ENCODE assay signal across 17 cellular contexts in the genomic region with DNA sequence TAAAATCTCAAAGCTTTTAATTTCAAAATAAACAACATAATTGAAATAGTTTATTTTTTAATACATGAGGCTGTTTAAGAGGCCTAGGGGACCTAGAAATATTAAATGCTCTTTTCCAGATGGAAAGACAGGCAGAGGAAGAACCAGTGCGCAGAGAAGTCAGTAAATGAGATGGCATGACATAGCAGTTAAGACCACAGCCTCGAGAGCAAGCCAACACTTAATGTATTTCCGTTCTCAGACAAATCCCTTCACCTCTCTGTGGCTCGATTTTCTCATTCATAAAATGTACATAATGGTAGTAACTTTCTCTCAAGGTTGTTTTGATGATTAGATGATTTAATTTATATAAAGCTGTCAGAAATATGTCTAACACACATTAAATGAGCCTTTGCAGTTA.
DNase-seq lines count a peak whose midpoint lies in the region; ATAC-seq, FAIRE-seq and TF ChIP-seq lines count a peak whose summit lies in the region.
"Had no signal": no experiment of that assay in that cellular context is flagged by ENCODE, and none has a peak within 500 bp of the region (broad histone marks: within the 10 kb centered on the region; RNA-seq: fewer than 3 reads in every experiment).

No MANE protein-coding gene starts in this region.

- H3K4me1 ChIP-seq in A549: peaks cover 13% of the 10 kb centered on the region; the same call in 2 of the 3 replicates

- DNase-seq in A549 (ENCODE audit: low read depth in 1 of 2, low spot score in 1 of 2) (no peak), OCI-M1 (lab: John Stamatoyannopoulos, UW) (peak; percentile 13), foreskin fibroblast (peak; percentile 0 to 4), GM03348 (ENCODE audit: low spot score) (no peak), middle frontal gyrus (ENCODE audit: extremely low spot score, low spot score) (no peak)
- DNase-seq: 8988T, C1 segment of cervical spinal cord, EL, NCI-H146, NCI-H2081 treated with DMSO at 0.1 percent for 48 hours, NCI-H526 treated with DMSO at 0.1 percent for 48 hours, SIG-M5 had no signal

- ATAC-seq in A549 (no peak), GM19395 (IDR thresholded peaks at IDR 0.05; ENCODE audit: unreplicated experiment) (peak; percentile 54), GM21619 (IDR thresholded peaks at IDR 0.05; ENCODE audit: unreplicated experiment) (no peak), HG02885 (IDR thresholded peaks at IDR 0.05; ENCODE audit: poor library complexity, unreplicated experiment) (no peak)

- TF ChIP-seq RAD21 in A549 (conservative IDR thresholded peaks at IDR 0.05 in 1 of 2, IDR thresholded peaks at IDR 0.05 in 1 of 2): no peak

- no peak overlapping the region for H3K27ac ChIP-seq in A549

- H3K4me3 ChIP-seq in A549 (no peak overlapping the region), foreskin fibroblast (ENCODE audit: low read depth in 1 of 2, low read length in 2 of 2) (no peak overlapping the region)

- FAIRE-seq in A549 (lab: Jason Lieb, UNC): no peak
- FAIRE-seq: H54, HTR-8/SVneo had no signal

- POLR2A ChIA-PET in A549 (lab: Yijun Ruan, JAX): no interaction called here

- 59% methylated on average over 4 of the region's 4 CpGs for WGBS in A549 (ENCODE audit: missing lambda C conversion rate)

- no peak for TF ChIP-seq EP300 in A549 (IDR thresholded peaks at IDR 0.05)

- TF ChIP-seq CTCF in A549 (IDR thresholded peaks at IDR 0.05) (no peak), foreskin fibroblast (IDR thresholded peaks at IDR 0.05; ENCODE audit: low read depth, low read length) (no peak)

- peak overlapping the region; percentile 42; the same call in 2 of the 3 replicates for H3K4me2 ChIP-seq in A549

- TF ChIP-seq POLR2A in A549 (IDR thresholded peaks at IDR 0.05; ENCODE audit: low read length): no peak

- CTCF ChIA-PET in A549 (lab: Yijun Ruan, JAX): interaction anchor here (0.8 kb wide), 1 partner anchor 52 kb away, joined by 3 read pairs; no protein-coding TSS in a partner anchor

- H3K9me3 ChIP-seq in A549: no peaks in the 10 kb centered on the region

TF ChIP-seq in A549, 52 proteins besides CTCF, POLR2A, EP300 and RAD21:
- no peak for TF ChIP-seq ZNF302 (CRISPR knock-in tag; IDR thresholded peaks at IDR 0.05)
- TF ChIP-seq, protein P1, sequence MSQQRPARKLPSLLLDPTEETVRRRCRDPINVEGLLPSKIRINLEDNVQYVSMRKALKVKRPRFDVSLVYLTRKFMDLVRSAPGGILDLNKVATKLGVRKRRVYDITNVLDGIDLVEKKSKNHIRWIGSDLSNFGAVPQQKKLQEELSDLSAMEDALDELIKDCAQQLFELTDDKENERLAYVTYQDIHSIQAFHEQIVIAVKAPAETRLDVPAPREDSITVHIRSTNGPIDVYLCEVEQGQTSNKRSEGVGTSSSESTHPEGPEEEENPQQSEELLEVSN (IDR thresholded peaks at IDR 0.05; ENCODE audit: borderline replicate concordance, low read depth): no peak
- no peak for TF ChIP-seq NFE2L2 (conservative IDR thresholded peaks at IDR 0.05; ENCODE audit: low read length)
- no peak for TF ChIP-seq EHF (CRISPR knock-in tag; IDR thresholded peaks at IDR 0.05)
- no peak for TF ChIP-seq HOXB5 (CRISPR knock-in tag; IDR thresholded peaks at IDR 0.05)
- no peak for TF ChIP-seq ZFP36 (IDR thresholded peaks at IDR 0.05; ENCODE audit: borderline replicate concordance, partially characterized antibody)
- no peak for TF ChIP-seq MAFK (IDR thresholded peaks at IDR 0.05; ENCODE audit: partially characterized antibody)
- TF ChIP-seq TFCP2L1 (CRISPR knock-in tag; IDR thresholded peaks at IDR 0.05): no peak
- TF ChIP-seq NPAS2 (CRISPR knock-in tag; IDR thresholded peaks at IDR 0.05; ENCODE audit: borderline replicate concordance): no peak
- TF ChIP-seq, protein P2, sequence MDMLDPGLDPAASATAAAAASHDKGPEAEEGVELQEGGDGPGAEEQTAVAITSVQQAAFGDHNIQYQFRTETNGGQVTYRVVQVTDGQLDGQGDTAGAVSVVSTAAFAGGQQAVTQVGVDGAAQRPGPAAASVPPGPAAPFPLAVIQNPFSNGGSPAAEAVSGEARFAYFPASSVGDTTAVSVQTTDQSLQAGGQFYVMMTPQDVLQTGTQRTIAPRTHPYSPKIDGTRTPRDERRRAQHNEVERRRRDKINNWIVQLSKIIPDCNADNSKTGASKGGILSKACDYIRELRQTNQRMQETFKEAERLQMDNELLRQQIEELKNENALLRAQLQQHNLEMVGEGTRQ (IDR thresholded peaks at IDR 0.05): no peak
- TF ChIP-seq, protein P3, sequence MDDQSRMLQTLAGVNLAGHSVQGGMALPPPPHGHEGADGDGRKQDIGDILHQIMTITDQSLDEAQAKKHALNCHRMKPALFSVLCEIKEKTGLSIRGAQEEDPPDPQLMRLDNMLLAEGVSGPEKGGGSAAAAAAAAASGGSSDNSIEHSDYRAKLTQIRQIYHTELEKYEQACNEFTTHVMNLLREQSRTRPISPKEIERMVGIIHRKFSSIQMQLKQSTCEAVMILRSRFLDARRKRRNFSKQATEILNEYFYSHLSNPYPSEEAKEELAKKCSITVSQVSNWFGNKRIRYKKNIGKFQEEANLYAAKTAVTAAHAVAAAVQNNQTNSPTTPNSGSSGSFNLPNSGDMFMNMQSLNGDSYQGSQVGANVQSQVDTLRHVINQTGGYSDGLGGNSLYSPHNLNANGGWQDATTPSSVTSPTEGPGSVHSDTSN (IDR thresholded peaks at IDR 0.05): no peak
- TF ChIP-seq, protein P4, sequence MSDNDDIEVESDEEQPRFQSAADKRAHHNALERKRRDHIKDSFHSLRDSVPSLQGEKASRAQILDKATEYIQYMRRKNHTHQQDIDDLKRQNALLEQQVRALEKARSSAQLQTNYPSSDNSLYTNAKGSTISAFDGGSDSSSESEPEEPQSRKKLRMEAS (IDR thresholded peaks at IDR 0.05): no peak
- TF ChIP-seq SMC3 (IDR thresholded peaks at IDR 0.05): no peak
- no peak for TF ChIP-seq HDAC2 (IDR thresholded peaks at IDR 0.05)
- no peak for TF ChIP-seq POLR2AphosphoS2 (conservative IDR thresholded peaks at IDR 0.05; ENCODE audit: low read length)
- TF ChIP-seq MYC (IDR thresholded peaks at IDR 0.05; ENCODE audit: borderline replicate concordance, low read length): no peak
- no peak for TF ChIP-seq PHF8 (IDR thresholded peaks at IDR 0.05; ENCODE audit: borderline replicate concordance, low read depth)
TF ChIP-seq in A549: peak in this region for 0.

Comparison
In these comparisons a context has a peak if more than half of its experiments do, and no peak if none do; other contexts are left out.
1. DNase-seq: peak in OCI-M1 (single experiment) and foreskin fibroblast (2 of 2); none in A549 (0 of 2), GM03348 (single experiment) and middle frontal gyrus (single experiment).